Comparison of ENCODE assay signal across 9 cellular contexts in genomic region chr7:129168219-129168991, GRCh38. TPM values are rescaled to one million over a fixed set of nuclear protein-coding genes. Genes with fewer than 3 reads are reported as not detected.
DNase-seq lines count a peak whose midpoint lies in the region; ATAC-seq and TF ChIP-seq lines count a peak whose summit lies in the region.
"Had no signal": no experiment of that assay in that cellular context is flagged by ENCODE, and none has a peak within 500 bp of the region (broad histone marks: within the 10 kb centered on the region; RNA-seq: fewer than 3 reads in every experiment).

No MANE protein-coding gene starts in this region.

- H3K27ac ChIP-seq in brain microvascular endothelial cell (no peak overlapping the region), thoracic aorta (peak overlapping the region in 1 of 2 donors; percentile 35)
- H3K27ac ChIP-seq: epithelial cell of prostate had no signal

- H3K27me3 ChIP-seq in brain microvascular endothelial cell (replicated peaks) = no peaks in the 10 kb centered on the region
- H3K27me3 ChIP-seq in thoracic aorta (replicated peaks; ENCODE audit: insufficient read depth) = no peaks in the 10 kb centered on the region
- no peaks in the 10 kb centered on the region for H3K27me3 ChIP-seq in BE2C

- peaks cover 28% of the 10 kb centered on the region for H3K27me3 Mint-ChIP-seq in activated CD8-positive, alpha-beta memory T cell treated with anti-CD3 and anti-CD28 coated beads, Interleukin-2, amount 10 ng/mL, durations not matched to agents 7 days and 5 days

- H3K27ac Mint-ChIP-seq in activated CD8-positive, alpha-beta memory T cell treated with anti-CD3 and anti-CD28 coated beads, Interleukin-2, amount 10 ng/mL, durations not matched to agents 7 days and 5 days = no peak overlapping the region

- H3K4me3 ChIP-seq in brain microvascular endothelial cell (ENCODE audit: low read depth, low read length) (peak overlapping the region; percentile 59), thoracic aorta (peak overlapping the region; percentile 80), BE2C (ENCODE audit: low read depth, low read length) (no peak overlapping the region)

- CTCF ChIA-PET in activated CD8-positive, alpha-beta memory T cell treated with anti-CD3 and anti-CD28 coated beads, Interleukin-2, amount 10 ng/mL, durations not matched to agents 7 days and 5 days (lab: Charles Lee) = interaction anchor here (0.5 to 2.4 kb wide), 5 partner anchors 31 to 117 kb away, joined by 3 to 10 read pairs (median 4); no protein-coding TSS in a partner anchor

- H3K9me3 ChIP-seq in thoracic aorta = no peaks in the 10 kb centered on the region
- no peaks in the 10 kb centered on the region for H3K9me3 ChIP-seq in BE2C

- in situ Hi-C loops in brain microvascular endothelial cell (cut with HindIII; ENCODE audit: low pct_ligation_motif_present, low sequenced_read_pairs) = no loop called here

- no peaks in the 10 kb centered on the region for H3K9me3 Mint-ChIP-seq in activated CD8-positive, alpha-beta memory T cell treated with anti-CD3 and anti-CD28 coated beads, Interleukin-2, amount 10 ng/mL, durations not matched to agents 7 days and 5 days (ENCODE audit: low read depth)

- ATAC-seq in activated CD8-positive, alpha-beta memory T cell treated with anti-CD3 and anti-CD28 coated beads, Interleukin-2, amount 10 ng/mL, durations not matched to agents 7 days and 5 days = no peak
- ATAC-seq in thoracic aorta (ENCODE audit: insufficient number of reproducible peaks, low FRiP score, low read depth) (no peak), GM21367 (IDR thresholded peaks at IDR 0.05; ENCODE audit: unreplicated experiment) (no peak)

- H3K36me3 Mint-ChIP-seq in activated CD8-positive, alpha-beta memory T cell treated with anti-CD3 and anti-CD28 coated beads, Interleukin-2, amount 10 ng/mL, durations not matched to agents 7 days and 5 days = no peaks in the 10 kb centered on the region

- H3K4me3 Mint-ChIP-seq in activated CD8-positive, alpha-beta memory T cell treated with anti-CD3 and anti-CD28 coated beads, Interleukin-2, amount 10 ng/mL, durations not matched to agents 7 days and 5 days = peak overlapping the region; percentile 64

- no peak for TF ChIP-seq CTCF in brain microvascular endothelial cell (IDR thresholded peaks at IDR 0.05; ENCODE audit: low read depth, low read length, missing control alignments)
- no peak for TF ChIP-seq CTCF in thoracic aorta (IDR thresholded peaks at IDR 0.05)
- no peak for TF ChIP-seq CTCF in BE2C (IDR thresholded peaks at IDR 0.05; ENCODE audit: low read depth, low read length)

- peaks cover 15% of the 10 kb centered on the region for H3K4me1 Mint-ChIP-seq in activated CD8-positive, alpha-beta memory T cell treated with anti-CD3 and anti-CD28 coated beads, Interleukin-2, amount 10 ng/mL, durations not matched to agents 7 days and 5 days

- H3K4me1 ChIP-seq in thoracic aorta (ENCODE audit: control insufficient read depth in 1 of 2, low read depth in 2 of 2) (peaks cover 4 to 15% of the 10 kb centered on the region in 2 donors), BE2C (no peaks in the 10 kb centered on the region)

- no peak for DNase-seq in activated CD8-positive, alpha-beta memory T cell treated with anti-CD3 and anti-CD28 coated beads, Interleukin-2, amount 10 ng/mL, durations not matched to agents 7 days and 5 days
- DNase-seq in activated CD8-positive, alpha-beta memory T cell treated with anti-CD3 and anti-CD28 coated beads, Interleukin-2, amount 50 U/mL, for 4 hours = no peak
- DNase-seq in brain microvascular endothelial cell (no peak), left kidney (ENCODE audit: low read depth, low spot score) (peak; percentile 71), thoracic aorta (ENCODE audit: low spot score) (no peak), BE2C (no peak)
- DNase-seq in activated CD4-positive, CD25-positive, alpha-beta regulatory T cell treated with anti-CD3 and anti-CD28 coated beads, Interleukin-2, amount 50 U/mL, for 72 hours = no peak

- H3K36me3 ChIP-seq in brain microvascular endothelial cell (replicated peaks) (no peaks in the 10 kb centered on the region), thoracic aorta (no peaks in the 10 kb centered on the region), BE2C (no peaks in the 10 kb centered on the region)

RNA-seq across cellular contexts. Expression of gene SMO, which starts 20.0 kb away (rescaled TPM):
- under 1 TPM in 1 of 2 experiments, not detected in 1; 0.07 TPM for total RNA-seq in activated CD8-positive, alpha-beta memory T cell treated with anti-CD3 and anti-CD28 coated beads, Interleukin-2, amount 10 ng/mL, durations not matched to agents 7 days and 5 days
- total RNA-seq in thoracic aorta = 10 to 100 TPM in 1 of 2 donors, 1 to 10 TPM in 1; 8.7 to 16.4 TPM
- polyA plus RNA-seq in BE2C (2012; ENCODE audit: insufficient read depth, insufficient read length, low read depth) = 1.1 TPM

RNA-seq across cellular contexts. Expression of gene TSPAN33, which starts 23.9 kb away (rescaled TPM):
- 10 to 100 TPM in 1 of 2 experiments, 1 to 10 TPM in 1; 6.1 to 15.2 TPM for total RNA-seq in activated CD8-positive, alpha-beta memory T cell treated with anti-CD3 and anti-CD28 coated beads, Interleukin-2, amount 10 ng/mL, durations not matched to agents 7 days and 5 days
- total RNA-seq in thoracic aorta = 10 to 100 TPM in 1 of 2 donors, 1 to 10 TPM in 1; 6.3 to 14.1 TPM
- 5.3 TPM for polyA plus RNA-seq in BE2C (2012; ENCODE audit: insufficient read depth, insufficient read length, low read depth)

RNA-seq across cellular contexts. Expression of gene AHCYL2, which starts 56.4 kb away (rescaled TPM):
- 10 to 100 TPM; 12.7 to 12.8 TPM for total RNA-seq in activated CD8-positive, alpha-beta memory T cell treated with anti-CD3 and anti-CD28 coated beads, Interleukin-2, amount 10 ng/mL, durations not matched to agents 7 days and 5 days
- total RNA-seq in thoracic aorta = 10 to 100 TPM; 28.3 to 31.4 TPM
- polyA plus RNA-seq in BE2C (2012; ENCODE audit: insufficient read depth, insufficient read length, low read depth) = 6.6 TPM

Comparison
In these comparisons a context has a peak if more than half of its experiments do, and no peak if none do; other contexts are left out.
1. RNA of gene SMO, which starts 20.0 kb away (total RNA-seq): 8.7 to 16.4 TPM in thoracic aorta; 0.07 TPM in activated CD8-positive, alpha-beta memory T cell treated with anti-CD3 and anti-CD28 coated beads, Interleukin-2, amount 10 ng/mL, durations not matched to agents 7 days and 5 days; every median in the first group is over 4 times any median in the second.